In the genomic region with DNA sequence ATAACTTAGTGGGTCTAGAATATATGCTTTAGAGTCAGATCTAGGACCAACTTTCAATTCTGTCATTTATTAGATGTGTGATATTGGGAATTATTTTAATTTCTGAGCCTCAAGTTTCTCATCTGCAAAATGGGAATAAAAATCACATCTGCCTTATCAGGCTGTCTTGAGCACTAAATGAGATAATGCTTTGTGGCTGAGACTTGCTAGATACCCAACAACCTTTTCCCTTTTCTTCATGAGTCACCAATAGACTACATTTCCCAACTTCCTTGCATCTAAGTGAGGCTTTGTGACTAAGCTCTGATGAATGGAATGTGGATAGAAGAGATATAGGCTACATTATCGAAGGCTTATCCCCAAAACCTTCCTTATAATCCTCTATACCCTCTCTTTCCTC, we compare ENCODE assay signal across 13 cellular contexts.
DNase-seq lines count a peak whose midpoint lies in the region; ATAC-seq, FAIRE-seq and TF ChIP-seq lines count a peak whose summit lies in the region.
"Had no signal": no experiment of that assay in that cellular context is flagged by ENCODE, and none has a peak within 500 bp of the region (broad histone marks: within the 10 kb centered on the region; RNA-seq: fewer than 3 reads in every experiment).

No MANE protein-coding gene starts in this region.

- TF ChIP-seq POLR2A in IMR-90 (IDR thresholded peaks at IDR 0.05; ENCODE audit: low read depth, low read length) (no peak), K562 (conservative IDR thresholded peaks at IDR 0.05) (no peak)

- POLR2A ChIA-PET in IMR-90 (lab: Charles Lee; ENCODE audit: unreplicated experiment) (no interaction called here), K562 (lab: Yijun Ruan, JAX) (interaction anchor here (0.6 kb wide), 1 partner anchor 197 kb away, joined by 3 read pairs; no protein-coding TSS in a partner anchor)

- H4K8ac ChIP-seq in IMR-90 (ENCODE audit: low read depth in 2 of 2, low read length in 2 of 2) = no peak overlapping the region

- no peak overlapping the region for H4K91ac ChIP-seq in IMR-90 (ENCODE audit: insufficient read depth, low read depth, low read length)

- H3K27ac ChIP-seq in IMR-90 (ENCODE audit: insufficient read depth, low read length) (no peak overlapping the region), K562 (ENCODE audit: extremely low read depth, low read depth, low read length) (no peak overlapping the region; the same call in 2 of the 3 replicates), keratinocyte (ENCODE audit: control insufficient read depth, insufficient read depth, low read length) (no peak overlapping the region)
- H3K27ac ChIP-seq: BLaER1 treated with 17β-estradiol and CSF1 and Interleukin-3, amounts not matched to agents 10 nM and 100 nM; right lobe of liver had no signal

- TF ChIP-seq EP300 in K562 (IDR thresholded peaks at IDR 0.05; ENCODE audit: low read length) = no peak

- H3K23ac ChIP-seq in IMR-90 (ENCODE audit: low read depth, low read length) = no peak overlapping the region

- intact Hi-C loops in IMR-90 (cut with micrococcal nuclease) = no loop called here
- intact Hi-C loops in K562 (cut with micrococcal nuclease) = no loop called here

- ATAC-seq in IMR-90 (ENCODE audit: low read depth) (no peak; the same call in 1 of the 2 replicates), K562 (no peak), GM19351 (IDR thresholded peaks at IDR 0.05; ENCODE audit: unreplicated experiment) (no peak)

- H2AFZ ChIP-seq in IMR-90 (replicated peaks; ENCODE audit: low read length, poor library complexity) = no peak overlapping the region
- no peak overlapping the region for H2AFZ ChIP-seq in K562 (ENCODE audit: low read depth, low read length)
- peak overlapping the region; percentile 32 for H2AFZ ChIP-seq in keratinocyte (ENCODE audit: control insufficient read depth, low read length)

- H2BK15ac ChIP-seq in IMR-90 (ENCODE audit: low read depth, low read length) = no peak overlapping the region

- H2BK5ac ChIP-seq in IMR-90 (ENCODE audit: low read depth, low read length, poor library complexity, severe bottlenecking) = no peak overlapping the region

- dilution Hi-C loops in IMR-90 (cut with HindIII; ENCODE audit: low sequenced_read_pairs, unreplicated experiment) (no loop called here), keratinocyte (cut with MboI; ENCODE audit: extremely low pct_ligation_motif_present, low sequenced_read_pairs) (no loop called here)

- H2AK9ac ChIP-seq in IMR-90 (replicated peaks; ENCODE audit: low read depth, low read length, poor library complexity) = no peak overlapping the region

- BruUV-seq in IMR-90 (replicated peaks; lab: Mats Ljungman, UMichigan) (no TSS peak), K562 (replicated peaks; lab: Mats Ljungman, UMichigan) (no TSS peak)

- H3K9me1 ChIP-seq in IMR-90 (ENCODE audit: insufficient read depth, low read length) (no peaks in the 10 kb centered on the region), K562 (ENCODE audit: control insufficient read depth, insufficient read depth, low read length) (no peaks in the 10 kb centered on the region), keratinocyte (ENCODE audit: control insufficient read depth, extremely low read depth, insufficient read depth, low read length) (no peaks in the 10 kb centered on the region)

- DNase-seq in AG09309 (ENCODE audit: low read depth) (peak; percentile 14), IMR-90 (peak; percentile 73), K562 (ENCODE audit: extremely low read depth in 1 of 4, low spot score in 3 of 4) (no peak), keratinocyte (ENCODE audit: low read depth, low spot score) (peak; percentile 74), SK-N-DZ (ENCODE audit: low spot score) (no peak), NCI-H1105 (lab: John Stamatoyannopoulos, UW) (no peak), GOT3 (lab: John Stamatoyannopoulos, UW) (no peak)
- DNase-seq: activated CD8-positive, alpha-beta memory T cell treated with anti-CD3 and anti-CD28 coated beads for 24 hours; caudate nucleus; right lobe of liver had no signal

- H4K20me1 ChIP-seq in IMR-90 (ENCODE audit: insufficient read depth, low read length) (no peaks in the 10 kb centered on the region), K562 (replicated peaks; ENCODE audit: control insufficient read depth, insufficient read depth, low read length) (no peaks in the 10 kb centered on the region), keratinocyte (ENCODE audit: control insufficient read depth, extremely low read depth, insufficient read depth, low read length) (no peaks in the 10 kb centered on the region)
- H4K20me1 ChIP-seq: BLaER1 treated with 17β-estradiol and CSF1 and Interleukin-3, amounts not matched to agents 10 nM and 100 nM had no signal

- no peak overlapping the region for H2BK120ac ChIP-seq in IMR-90 (ENCODE audit: low read depth, low read length)

- no peak overlapping the region for H4K5ac ChIP-seq in IMR-90 (ENCODE audit: low read depth, low read length)

- TF ChIP-seq CTCF in AG09309 (IDR thresholded peaks at IDR 0.05; ENCODE audit: control insufficient read depth, insufficient read depth, low read depth, low read length, missing control alignments) (no peak), IMR-90 (conservative IDR thresholded peaks at IDR 0.05; ENCODE audit: low read depth, low read length) (no peak), K562 (IDR thresholded peaks at IDR 0.05 in 2 of 3, conservative IDR thresholded peaks at IDR 0.05 in 1 of 3; ENCODE audit: insufficient read depth in 2 of 3, low read depth in 1 of 3, low read length in 3 of 3) (no peak), keratinocyte (optimal IDR thresholded peaks at IDR 0.05 in 1 of 3, IDR thresholded peaks at IDR 0.05 in 1 of 3, conservative IDR thresholded peaks at IDR 0.05 in 1 of 3; ENCODE audit: extremely low read depth in 1 of 3, insufficient read depth in 2 of 3, low read length in 3 of 3) (no peak)

- in situ Hi-C loops in IMR-90 (cut with MboI; ENCODE audit: low sequenced_read_pairs) (no loop called here), K562 (cut with MboI) (no loop called here)

- no peak overlapping the region for H3K4ac ChIP-seq in IMR-90 (ENCODE audit: low read depth, low read length)

- CTCF ChIA-PET in IMR-90 (lab: Yijun Ruan, JAX) (interaction anchor here (1.0 kb wide), 1 partner anchor 94 kb away, joined by 4 read pairs; no protein-coding TSS in a partner anchor), K562 (lab: Yijun Ruan, JAX; ENCODE audit: low intra/inter-chr PET ratio) (no interaction called here)

- WGBS in IMR-90 (ENCODE audit: extremely low coverage in 2 of 2, insufficient read length in 1 of 2), 2 experiments = no CpG with 5 or more reads among the region's 1 CpG
- WGBS in K562 (ENCODE audit: insufficient coverage, low coverage, missing lambda C conversion rate) = 0% methylated on average over 1 of the region's 1 CpG

- no peak overlapping the region for H3K18ac ChIP-seq in IMR-90 (ENCODE audit: low read depth, low read length)

- peaks cover 2% of the 10 kb centered on the region; the same call in 1 of the 2 replicates for H3K27me3 ChIP-seq in IMR-90 (ENCODE audit: control insufficient read depth, insufficient read depth, low read length)
- no peaks in the 10 kb centered on the region for H3K27me3 ChIP-seq in K562 (ENCODE audit: control insufficient read depth in 2 of 2, insufficient read depth in 2 of 2, low read length in 2 of 2)
- no peaks in the 10 kb centered on the region for H3K27me3 ChIP-seq in keratinocyte (ENCODE audit: control insufficient read depth, extremely low read depth, insufficient read depth, low read length)
- H3K27me3 ChIP-seq: BLaER1 treated with 17β-estradiol and CSF1 and Interleukin-3, amounts not matched to agents 10 nM and 100 nM; esophagus muscularis mucosa; right lobe of liver had no signal

- no peak overlapping the region for H3K14ac ChIP-seq in IMR-90 (replicated peaks; ENCODE audit: low read depth, low read length)

- H3K4me1 ChIP-seq in IMR-90 (ENCODE audit: control insufficient read depth, insufficient read depth, low read length) = peaks cover 5% of the 10 kb centered on the region; the same call in 1 of the 2 replicates
- H3K4me1 ChIP-seq in K562 (replicated peaks in 1 of 2; ENCODE audit: control insufficient read depth in 2 of 2, insufficient read depth in 2 of 2, low read length in 2 of 2) = peaks cover 3 to 25% of the 10 kb centered on the region in 2 experiments; a peak in 3 of 5 replicates
- peaks cover 30% of the 10 kb centered on the region for H3K4me1 ChIP-seq in keratinocyte (ENCODE audit: control insufficient read depth, extremely low read depth, insufficient read depth, low read length)
- H3K4me1 ChIP-seq: BLaER1 treated with 17β-estradiol and CSF1 and Interleukin-3, amounts not matched to agents 10 nM and 100 nM; right lobe of liver had no signal

- H3K9me3 ChIP-seq in IMR-90 (ENCODE audit: control insufficient read depth, insufficient read depth, low read length) (0 out of 2 replicates have a peak, but pooled peaks cover 1% of the 10 kb centered on the region), K562 (replicated peaks; ENCODE audit: control insufficient read depth, insufficient read depth, low read depth, low read length) (no peaks in the 10 kb centered on the region), keratinocyte (ENCODE audit: control insufficient read depth, low read depth, low read length) (no peaks in the 10 kb centered on the region)
- H3K9me3 ChIP-seq: BLaER1 treated with 17β-estradiol and CSF1 and Interleukin-3, amounts not matched to agents 10 nM and 100 nM; esophagus muscularis mucosa; right lobe of liver had no signal

- H3K9ac ChIP-seq in IMR-90 (ENCODE audit: low read depth, low read length) (no peak overlapping the region), K562 (ENCODE audit: insufficient read depth in 1 of 2, low read depth in 2 of 2, low read length in 2 of 2) (no peak overlapping the region), keratinocyte (ENCODE audit: control insufficient read depth, extremely low read depth, insufficient read depth, low read length) (no peak overlapping the region)
- H3K9ac ChIP-seq: BLaER1 treated with 17β-estradiol and CSF1 and Interleukin-3, amounts not matched to agents 10 nM and 100 nM had no signal

- H3K56ac ChIP-seq in IMR-90 (ENCODE audit: extremely low read depth, insufficient read depth, low read length) = no peak overlapping the region

- FAIRE-seq in K562 (lab: Jason Lieb, UNC) = no peak
- FAIRE-seq in keratinocyte (lab: Jason Lieb, UNC) = peak; percentile 92

- no peaks in the 10 kb centered on the region for H3K79me1 ChIP-seq in IMR-90 (ENCODE audit: low read depth in 1 of 2, low read length in 2 of 2)

- H2AK5ac ChIP-seq in IMR-90 (ENCODE audit: low read depth, low read length) = no peak overlapping the region

- H3K4me2 ChIP-seq in IMR-90 (ENCODE audit: low read depth, low read length) = no peak overlapping the region
- no peak overlapping the region for H3K4me2 ChIP-seq in K562 (ENCODE audit: insufficient read depth, low read length)
- peak overlapping the region; percentile 33 for H3K4me2 ChIP-seq in keratinocyte (ENCODE audit: control insufficient read depth, extremely low read depth, insufficient read depth, low read depth, low read length)
- H3K4me2 ChIP-seq: BLaER1 treated with 17β-estradiol and CSF1 and Interleukin-3, amounts not matched to agents 10 nM and 100 nM had no signal

- no peak overlapping the region for H3K4me3 ChIP-seq in AG09309 (ENCODE audit: control insufficient read depth, low read depth, low read length)
- H3K4me3 ChIP-seq in IMR-90 (ENCODE audit: insufficient read depth, low read depth, low read length) = no peak overlapping the region
- no peak overlapping the region for H3K4me3 ChIP-seq in K562
- no peak overlapping the region for H3K4me3 ChIP-seq in keratinocyte (ENCODE audit: control insufficient read depth in 2 of 3, extremely low read depth in 1 of 3, insufficient read depth in 2 of 3, low read depth in 1 of 3, low read length in 3 of 3)
- H3K4me3 ChIP-seq: BLaER1 treated with 17β-estradiol and CSF1 and Interleukin-3, amounts not matched to agents 10 nM and 100 nM; esophagus muscularis mucosa; right lobe of liver had no signal

- H3K36me3 ChIP-seq in IMR-90 (ENCODE audit: control insufficient read depth, insufficient read depth, low read length) (no peaks in the 10 kb centered on the region), K562 (ENCODE audit: control insufficient read depth, insufficient read depth, low read length) (no peaks in the 10 kb centered on the region), keratinocyte (ENCODE audit: control insufficient read depth in 2 of 2, extremely low read depth in 1 of 2, insufficient read depth in 2 of 2, low read length in 2 of 2) (no peaks in the 10 kb centered on the region)
- H3K36me3 ChIP-seq: BLaER1 treated with 17β-estradiol and CSF1 and Interleukin-3, amounts not matched to agents 10 nM and 100 nM; esophagus muscularis mucosa; right lobe of liver had no signal

- TF ChIP-seq RAD21 in IMR-90 (IDR thresholded peaks at IDR 0.05; ENCODE audit: low read length) (no peak), K562 (CRISPR knock-in tag; conservative IDR thresholded peaks at IDR 0.05 in 1 of 2, IDR thresholded peaks at IDR 0.05 in 1 of 2) (no peak; a peak in 1 of 4 replicates)

- no peaks in the 10 kb centered on the region for H3K79me2 ChIP-seq in K562 (ENCODE audit: control insufficient read depth, insufficient read depth, low read length)
- H3K79me2 ChIP-seq in keratinocyte (ENCODE audit: control insufficient read depth, insufficient read depth, low read length) = no peaks in the 10 kb centered on the region

- H2BK20ac ChIP-seq in IMR-90 (ENCODE audit: low read depth, low read length) = no peak overlapping the region

Comparison
In these comparisons a context has a peak if more than half of its experiments do, and no peak if none do; other contexts are left out.
1. DNase-seq: peak in AG09309 (single experiment), IMR-90 (single experiment) and keratinocyte (single experiment); none in K562 (0 of 4), SK-N-DZ (single experiment), NCI-H1105 (single experiment) and GOT3 (single experiment).